Comparison of ENCODE assay signal across 8 cellular contexts in the genomic region with DNA sequence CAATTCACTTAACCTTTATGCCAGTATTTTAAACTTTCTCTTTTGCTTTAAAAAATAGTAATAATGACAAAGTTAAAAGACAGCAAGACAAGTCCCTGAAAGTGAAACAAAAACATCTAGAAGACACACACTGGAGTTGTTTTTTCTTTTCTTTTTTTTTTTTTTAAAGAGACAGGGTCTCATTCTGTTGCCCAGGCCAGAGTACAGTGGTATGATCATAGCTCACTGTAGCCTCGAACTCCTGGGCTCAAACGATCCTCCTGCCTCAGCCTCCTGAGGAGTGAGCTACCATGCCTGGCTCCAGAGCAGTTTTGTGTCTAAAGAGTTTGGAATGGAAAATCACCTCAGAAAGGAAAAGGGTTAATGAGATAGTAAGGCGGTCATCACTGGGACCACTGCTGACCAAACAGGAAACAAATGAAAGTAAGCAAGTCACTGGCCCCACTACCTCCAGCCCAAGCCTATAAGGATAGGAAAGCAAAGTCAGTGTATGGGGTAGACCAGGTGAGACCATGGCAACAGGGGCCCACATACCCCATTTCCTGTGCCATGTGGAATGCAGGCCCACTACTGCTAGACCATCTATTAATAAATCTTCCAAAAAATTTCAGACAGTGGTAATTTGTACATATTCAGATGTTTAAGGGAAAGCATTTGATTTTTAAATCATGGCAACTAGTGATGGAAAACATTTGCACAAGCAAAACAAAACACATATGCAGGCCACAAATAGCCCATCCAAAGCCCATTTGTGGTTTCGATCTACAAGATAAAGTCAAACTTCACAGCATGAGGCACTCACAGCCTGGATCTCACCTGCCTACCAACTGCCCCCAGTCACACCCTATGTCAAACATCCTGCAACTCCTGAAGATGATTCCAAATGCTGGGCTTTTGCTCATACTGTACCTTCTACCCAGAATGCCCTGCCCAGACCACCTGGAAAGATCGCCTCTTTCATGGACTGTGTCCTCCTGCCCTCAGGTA.
A peak's percentile ranks its signal among the peaks of the same experiment; 100 is the strongest.
DNase-seq lines count a peak whose midpoint lies in the region; ATAC-seq and TF ChIP-seq lines count a peak whose summit lies in the region.

No MANE protein-coding gene starts in this region.

- H3K4me1 Mint-ChIP-seq in GM23338 = peaks cover 55% of the 10 kb centered on the region

- peaks cover 4% of the 10 kb centered on the region for H3K27me3 Mint-ChIP-seq in GM23338 (ENCODE audit: insufficient read depth, low read depth, poor library complexity)

- TF ChIP-seq POLR2A in GM18505 (IDR thresholded peaks at IDR 0.05; ENCODE audit: borderline replicate concordance, extremely low read depth, insufficient read depth, insufficient read length) (no peak), right lobe of liver (IDR thresholded peaks at IDR 0.05) (no peak)

- WGBS in right lobe of liver (ENCODE audit: insufficient coverage, low coverage, low lambda C conversion rate, missing lambda C conversion rate) = 61% methylated on average over 4 of the region's 5 CpGs
- WGBS in trophoblast cell (ENCODE audit: extremely low coverage, insufficient coverage, insufficient read length) = no CpG with 5 or more reads among the region's 5 CpGs

- no peaks in the 10 kb centered on the region for H3K36me3 ChIP-seq in GM23338 (ENCODE audit: insufficient read depth)
- H3K36me3 ChIP-seq in OCI-LY1 (ENCODE audit: insufficient read depth, low read length) = peaks cover 36% of the 10 kb centered on the region
- no peaks in the 10 kb centered on the region for H3K36me3 ChIP-seq in right lobe of liver
- H3K36me3 ChIP-seq in trophoblast cell (ENCODE audit: control insufficient read depth in 1 of 2, insufficient read depth in 2 of 2, low read length in 2 of 2) = no peaks in the 10 kb centered on the region

- no peak overlapping the region for H3K23ac ChIP-seq in trophoblast cell (ENCODE audit: low read length)

- peak overlapping the region; percentile 54 for H3K4me2 ChIP-seq in GM23338
- peak overlapping the region; percentile 85 for H3K4me2 ChIP-seq in OCI-LY1 (ENCODE audit: low read length)
- no peak overlapping the region for H3K4me2 ChIP-seq in trophoblast cell (ENCODE audit: low read length)

- no peak overlapping the region for H3K4ac ChIP-seq in trophoblast cell (ENCODE audit: low read depth, low read length)

- DNase-seq in GM23338 (ENCODE audit: low spot score) (no peak), right lobe of liver (no peak), HK-2 (ENCODE audit: unreplicated experiment) (no peak), NCI-H510A treated with DMSO at 0.1 percent for 48 hours (lab: John Stamatoyannopoulos, UW) (no peak), DMS153 treated with DMSO at 0.1 percent for 48 hours (lab: John Stamatoyannopoulos, UW; ENCODE audit: unreplicated experiment) (no peak), trophoblast cell (no peak)

- H4K8ac ChIP-seq in trophoblast cell (ENCODE audit: low read depth, low read length) = no peak overlapping the region

- TF ChIP-seq CTCF in GM23338 (conservative IDR thresholded peaks at IDR 0.05; ENCODE audit: low read depth in 2 of 2) = no peak
- no peak for TF ChIP-seq CTCF in OCI-LY1 (IDR thresholded peaks at IDR 0.05; ENCODE audit: low read length)
- no peak for TF ChIP-seq CTCF in right lobe of liver (IDR thresholded peaks at IDR 0.05)

- H4K20me1 ChIP-seq in GM23338 (replicated peaks; ENCODE audit: insufficient read depth) (no peaks in the 10 kb centered on the region), OCI-LY1 (ENCODE audit: insufficient read depth, low read length) (no peaks in the 10 kb centered on the region)

- H3K4me3 ChIP-seq in GM23338 (0 out of 2 replicates have a peak overlapping the region, but pooled peaks have one; percentile 6), OCI-LY1 (ENCODE audit: low read depth, low read length, poor library complexity, severe bottlenecking) (peak overlapping the region; percentile 54), right lobe of liver (no peak overlapping the region), trophoblast cell (ENCODE audit: low read depth, low read length) (no peak overlapping the region)

- H2BK120ac ChIP-seq in trophoblast cell (ENCODE audit: insufficient read depth, low read length, poor library complexity) = no peak overlapping the region

- H3K9me3 Mint-ChIP-seq in GM23338 = peaks cover 17% of the 10 kb centered on the region

- ATAC-seq in GM18505 (IDR thresholded peaks at IDR 0.05; ENCODE audit: unreplicated experiment) = peak; percentile 78
- ATAC-seq in GM23338 = peak; percentile 17; the same call in 1 of the 3 replicates
- ATAC-seq in right lobe of liver = peak in 3 of 4 donors; percentile 18 to 56 (median 46)

- no peak overlapping the region for H2AK5ac ChIP-seq in trophoblast cell (ENCODE audit: low read length)

- H3K27ac ChIP-seq in GM23338 (ENCODE audit: low read depth) (peak overlapping the region; percentile 96), OCI-LY1 (ENCODE audit: low read depth, low read length, poor library complexity, severe bottlenecking) (peak overlapping the region; percentile 99), right lobe of liver (no peak overlapping the region), trophoblast cell (ENCODE audit: low read depth, low read length) (no peak overlapping the region)

- no peaks in the 10 kb centered on the region for H3K27me3 ChIP-seq in GM23338 (ENCODE audit: insufficient read depth)
- H3K27me3 ChIP-seq in OCI-LY1 (ENCODE audit: insufficient read depth, low read length) = no peaks in the 10 kb centered on the region
- no peaks in the 10 kb centered on the region for H3K27me3 ChIP-seq in right lobe of liver
- no peaks in the 10 kb centered on the region for H3K27me3 ChIP-seq in trophoblast cell (ENCODE audit: insufficient read depth, low read length)

- no peak overlapping the region for H2BK12ac ChIP-seq in trophoblast cell (ENCODE audit: low read length)

- H2BK5ac ChIP-seq in trophoblast cell (ENCODE audit: low read depth, low read length, poor library complexity) = no peak overlapping the region

- peaks cover 4% of the 10 kb centered on the region; the same call in 1 of the 2 replicates for H3F3A ChIP-seq in GM23338 (replicated peaks; ENCODE audit: low read depth)
- no peaks in the 10 kb centered on the region; the same call in 1 of the 2 replicates for H3F3A ChIP-seq in OCI-LY1 (ENCODE audit: insufficient read depth, low read length)

- no peak overlapping the region for H4K12ac ChIP-seq in trophoblast cell (ENCODE audit: low read depth, low read length)

- H4K91ac ChIP-seq in trophoblast cell (ENCODE audit: low read depth, low read length) = no peak overlapping the region

- H2AFZ ChIP-seq in GM23338 = no peak overlapping the region
- no peak overlapping the region for H2AFZ ChIP-seq in OCI-LY1 (ENCODE audit: low read length)
- H2AFZ ChIP-seq in trophoblast cell (ENCODE audit: insufficient read depth, low read length, poor library complexity) = no peak overlapping the region

- H3K4me1 ChIP-seq in GM23338 (ENCODE audit: insufficient read depth) (peaks cover 50% of the 10 kb centered on the region), OCI-LY1 (ENCODE audit: insufficient read depth, low read length, severe bottlenecking) (peaks cover 53% of the 10 kb centered on the region), right lobe of liver (peaks cover 0 to 6% (median 0%) of the 10 kb centered on the region in 4 donors), trophoblast cell (ENCODE audit: control insufficient read depth in 1 of 2, insufficient read depth in 2 of 2, low read length in 2 of 2) (peaks cover 0 to 9% of the 10 kb centered on the region in 2 experiments)

- H3K79me1 ChIP-seq in trophoblast cell (ENCODE audit: low read length) = no peaks in the 10 kb centered on the region

- peak overlapping the region; percentile 76 for H3K27ac Mint-ChIP-seq in GM23338

- no peak overlapping the region for H3K14ac ChIP-seq in trophoblast cell (ENCODE audit: low read length)

- peak overlapping the region; percentile 85 for H3K9ac ChIP-seq in OCI-LY1 (ENCODE audit: low read length)
- no peak overlapping the region for H3K9ac ChIP-seq in trophoblast cell (ENCODE audit: low read length)

- H3K79me2 ChIP-seq in GM23338 (replicated peaks; ENCODE audit: insufficient read depth) (peaks cover 94% of the 10 kb centered on the region), OCI-LY1 (ENCODE audit: insufficient read depth, low read length) (peaks cover 63% of the 10 kb centered on the region), trophoblast cell (ENCODE audit: control insufficient read depth, insufficient read depth, low read length, poor library complexity) (no peaks in the 10 kb centered on the region)

- peaks cover 4% of the 10 kb centered on the region; the same call in 1 of the 2 replicates for H3K9me2 ChIP-seq in GM23338 (ENCODE audit: insufficient read depth)
- H3K9me2 ChIP-seq in OCI-LY1 (ENCODE audit: low read depth, low read length) = no peaks in the 10 kb centered on the region

- peak overlapping the region; percentile 50; the same call in 2 of the 3 replicates for H3K4me3 Mint-ChIP-seq in GM23338

- peaks cover 46% of the 10 kb centered on the region for H3K36me3 Mint-ChIP-seq in GM23338 (ENCODE audit: low read depth)

- no peaks in the 10 kb centered on the region for H3K9me3 ChIP-seq in OCI-LY1 (ENCODE audit: low read length)
- H3K9me3 ChIP-seq in right lobe of liver = no peaks in the 10 kb centered on the region
- peaks cover 2% of the 10 kb centered on the region for H3K9me3 ChIP-seq in trophoblast cell (ENCODE audit: insufficient read depth, low read depth, low read length)

- intact Hi-C loops in right lobe of liver (cut with DNase I) = no loop called here

- H3K18ac ChIP-seq in trophoblast cell (ENCODE audit: low read length) = no peak overlapping the region

TF ChIP-seq in GM23338, 12 proteins besides CTCF, POLR2A, EP300 and RAD21 (continues in another document):
- TF ChIP-seq, protein P1, sequence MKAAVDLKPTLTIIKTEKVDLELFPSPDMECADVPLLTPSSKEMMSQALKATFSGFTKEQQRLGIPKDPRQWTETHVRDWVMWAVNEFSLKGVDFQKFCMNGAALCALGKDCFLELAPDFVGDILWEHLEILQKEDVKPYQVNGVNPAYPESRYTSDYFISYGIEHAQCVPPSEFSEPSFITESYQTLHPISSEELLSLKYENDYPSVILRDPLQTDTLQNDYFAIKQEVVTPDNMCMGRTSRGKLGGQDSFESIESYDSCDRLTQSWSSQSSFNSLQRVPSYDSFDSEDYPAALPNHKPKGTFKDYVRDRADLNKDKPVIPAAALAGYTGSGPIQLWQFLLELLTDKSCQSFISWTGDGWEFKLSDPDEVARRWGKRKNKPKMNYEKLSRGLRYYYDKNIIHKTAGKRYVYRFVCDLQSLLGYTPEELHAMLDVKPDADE (IDR thresholded peaks at IDR 0.05) = no peak

Comparison
In these comparisons a context has a peak if more than half of its experiments do, and no peak if none do; other contexts are left out.
1. ATAC-seq: peak in every context shown above with its lines; median percentile 78 in GM18505; 46 in right lobe of liver; 17 in GM23338.
2. H3K27ac ChIP-seq: peak in GM23338 (single experiment) and OCI-LY1 (single experiment); none in right lobe of liver (0 of 3) and trophoblast cell (single experiment).
3. H3K4me3 ChIP-seq: peak in GM23338 (single experiment) and OCI-LY1 (single experiment); none in right lobe of liver (0 of 3) and trophoblast cell (single experiment).